ENCODE assay signal across 9 cellular contexts in genomic region chr22:22979121-22979724, GRCh38.
"Had no signal": no experiment of that assay in that cellular context is flagged by ENCODE, and none has a peak within 500 bp of the region (broad histone marks: within the 10 kb centered on the region; RNA-seq: fewer than 3 reads in every experiment).

No MANE protein-coding gene starts in this region.

- H3K9ac ChIP-seq: GM23248 had no signal

- H3K27ac Mint-ChIP-seq: HFFc6, IgD-negative memory B cell had no signal

- H3K4me3 Mint-ChIP-seq: HFFc6, IgD-negative memory B cell had no signal

- H3K27ac ChIP-seq: GM23248, HL-60 had no signal

- DNase-seq: GM23248, GOT3, H7, HFFc6, KG1 had no signal

- H3K36me3 ChIP-seq: HAP-1 had no signal

- H3K4me3 ChIP-seq: GM23248, HAP-1 had no signal

- H3K4me1 ChIP-seq: HAP-1 had no signal

- ATAC-seq: HCT116 had no signal

- H2AFZ ChIP-seq: GM23248 had no signal

- H3K36me3 Mint-ChIP-seq: IgD-negative memory B cell had no signal
